In genomic region chr14:86954623-86955022, GRCh38 we compare ENCODE assay signal across 38 cellular contexts.
"Had no signal": no experiment of that assay in that cellular context is flagged by ENCODE, and none has a peak within 500 bp of the region (broad histone marks: within the 10 kb centered on the region; RNA-seq: fewer than 3 reads in every experiment).

No MANE protein-coding gene starts in this region.

- H2AFZ ChIP-seq: PC-9 had no signal

- H3K4me3 ChIP-seq: MG63, PC-9 had no signal

- H3K27ac ChIP-seq: brain microvascular endothelial cell, PC-9, RWPE1, VCaP had no signal

- DNase-seq: activated B cell treated with CpG ODN at 0.5 μM for 24 hours; activated CD4-positive, alpha-beta memory T cell treated with anti-CD3 and anti-CD28 coated beads for 36 hours; activated CD4-positive, alpha-beta T cell treated with anti-CD3 and anti-CD28 coated beads for 4 hours; activated CD4-positive, alpha-beta T cell treated with anti-CD3 and anti-CD28 coated beads, Interleukin-2, amount 50 U/mL, for 1 hour; activated CD4-positive, CD25-positive, alpha-beta regulatory T cell treated with anti-CD3 and anti-CD28 coated beads, Interleukin-2, amount 50 U/mL, for 72 hours; activated CD8-positive, alpha-beta memory T cell treated with anti-CD3 and anti-CD28 coated beads for 24 hours; activated CD8-positive, alpha-beta memory T cell treated with anti-CD3 and anti-CD28 coated beads, Interleukin-2, amount 10 ng/mL, durations not matched to agents 7 days and 5 days; activated CD8-positive, alpha-beta memory T cell treated with anti-CD3 and anti-CD28 coated beads, Interleukin-2, amount 50 U/mL, for 48 hours; activated effector memory CD4-positive, alpha-beta T cell treated with Interleukin-2 at 50 U/mL for 16 hours; activated naive CD4-positive, alpha-beta T cell treated with anti-CD3 and anti-CD28 coated beads, Interleukin-2, amount 50 U/mL, for 16 hours; activated naive CD8-positive, alpha-beta T cell treated with anti-CD3 and anti-CD28 coated beads for 36 hours; activated T-cell treated with anti-CD3 and anti-CD28 coated beads, Interleukin-2, amount 50 U/mL, for 48 hours; amniotic stem cell; aorta; brain microvascular endothelial cell; Kasumi-1; KG1; MG63; NCI-H1048; NCI-H1105 treated with DMSO at 0.1 percent for 48 hours; NCI-H1436; NCI-H1694; NCI-H1930; NCI-H2081 treated with DMSO at 0.1 percent for 48 hours; NCI-H345; NCI-H524 treated with DMSO at 0.1 percent for 48 hours; NCI-H748 treated with DMSO at 0.1 percent for 48 hours; NK-92 treated with Interleukin-12 subunit alpha and Interleukin-12 subunit beta, amount 100 ng/mL, for 24 hours; PC-9; SIG-M5; SW 1271; T-helper 1 cell; T-helper 2 cell; T-helper 9 cell had no signal

- H3K4me1 Mint-ChIP-seq: activated B cell treated with CpG ODN at 0.5 μM for 24 hours; activated CD8-positive, alpha-beta memory T cell treated with anti-CD3 and anti-CD28 coated beads, Interleukin-2, amount 10 ng/mL, durations not matched to agents 7 days and 5 days; activated naive CD8-positive, alpha-beta T cell treated with anti-CD3 and anti-CD28 coated beads for 36 hours had no signal

- H3K36me3 ChIP-seq: brain microvascular endothelial cell, MG63 had no signal

- H3K9me3 ChIP-seq: MG63 had no signal

- H3K4me2 ChIP-seq: PC-9 had no signal

- H3K9me3 Mint-ChIP-seq: activated naive CD8-positive, alpha-beta T cell treated with anti-CD3 and anti-CD28 coated beads for 36 hours had no signal

- ATAC-seq: activated CD8-positive, alpha-beta memory T cell treated with anti-CD3 and anti-CD28 coated beads, Interleukin-2, amount 10 ng/mL, durations not matched to agents 7 days and 5 days; Right ventricle myocardium inferior; SK-N-SH treated with all-trans-retinoic acid at 6 μM for 48 hours had no signal

- H3K4me3 Mint-ChIP-seq: activated B cell treated with CpG ODN at 0.5 μM for 24 hours; activated CD4-positive, alpha-beta memory T cell treated with anti-CD3 and anti-CD28 coated beads for 36 hours; activated CD8-positive, alpha-beta memory T cell treated with anti-CD3 and anti-CD28 coated beads, Interleukin-2, amount 10 ng/mL, durations not matched to agents 7 days and 5 days; activated naive CD8-positive, alpha-beta T cell treated with anti-CD3 and anti-CD28 coated beads for 36 hours had no signal

- H3K36me3 Mint-ChIP-seq: activated CD4-positive, alpha-beta memory T cell treated with anti-CD3 and anti-CD28 coated beads for 36 hours; activated CD8-positive, alpha-beta memory T cell treated with anti-CD3 and anti-CD28 coated beads, Interleukin-2, amount 10 ng/mL, durations not matched to agents 7 days and 5 days; activated naive CD8-positive, alpha-beta T cell treated with anti-CD3 and anti-CD28 coated beads for 36 hours had no signal

- H3K27me3 ChIP-seq: brain microvascular endothelial cell, MG63 had no signal

- H3K27ac Mint-ChIP-seq: activated B cell treated with CpG ODN at 0.5 μM for 24 hours; activated CD4-positive, alpha-beta memory T cell treated with anti-CD3 and anti-CD28 coated beads for 36 hours; activated CD8-positive, alpha-beta memory T cell treated with anti-CD3 and anti-CD28 coated beads, Interleukin-2, amount 10 ng/mL, durations not matched to agents 7 days and 5 days; activated naive CD8-positive, alpha-beta T cell treated with anti-CD3 and anti-CD28 coated beads for 36 hours had no signal

- H3K27me3 Mint-ChIP-seq: activated B cell treated with CpG ODN at 0.5 μM for 24 hours; activated CD4-positive, alpha-beta memory T cell treated with anti-CD3 and anti-CD28 coated beads for 36 hours; activated CD8-positive, alpha-beta memory T cell treated with anti-CD3 and anti-CD28 coated beads, Interleukin-2, amount 10 ng/mL, durations not matched to agents 7 days and 5 days; activated naive CD8-positive, alpha-beta T cell treated with anti-CD3 and anti-CD28 coated beads for 36 hours had no signal
